8 cellular contexts compared by ENCODE assay signal in genomic region chr11:86064236-86064803, GRCh38. TPM values are rescaled to one million over a fixed set of nuclear protein-coding genes. Genes with fewer than 3 reads are reported as not detected.
DNase-seq lines count a peak whose midpoint lies in the region; ATAC-seq and TF ChIP-seq lines count a peak whose summit lies in the region.

No MANE protein-coding gene starts in this region.

- H3K27me3 ChIP-seq in foreskin keratinocyte (no peaks in the 10 kb centered on the region), thoracic aorta (replicated peaks; ENCODE audit: insufficient read depth) (no peaks in the 10 kb centered on the region), left lung (no peaks in the 10 kb centered on the region)

- H3K4me3 Mint-ChIP-seq in activated T-cell treated with anti-CD3 and anti-CD28 coated beads, Interleukin-2, amount 50 U/mL, for 24 hours: peak overlapping the region; percentile 95
- H3K4me3 Mint-ChIP-seq in activated T-helper 1 cell treated with anti-CD3 and anti-CD28 coated beads, Interleukin-12 subunit alpha, Interleukin-12 subunit beta, Interleukin-2, Interleukin-4 antibody, amounts not matched to agents 30 ng/mL and 10 ng/mL and 1 ng/mL, durations not matched to agents 14 hours and 24 hours and 36 hours: peak overlapping the region; percentile 76

- H3K36me3 Mint-ChIP-seq in activated T-cell treated with anti-CD3 and anti-CD28 coated beads, Interleukin-2, amount 50 U/mL, for 24 hours (ENCODE audit: low read depth): peaks cover 80% of the 10 kb centered on the region
- peaks cover 40% of the 10 kb centered on the region for H3K36me3 Mint-ChIP-seq in activated T-helper 1 cell treated with anti-CD3 and anti-CD28 coated beads, Interleukin-12 subunit alpha, Interleukin-12 subunit beta, Interleukin-2, Interleukin-4 antibody, amounts not matched to agents 30 ng/mL and 10 ng/mL and 1 ng/mL, durations not matched to agents 14 hours and 24 hours and 36 hours (ENCODE audit: low read depth)

- H3K36me3 ChIP-seq in thoracic aorta: no peaks in the 10 kb centered on the region
- H3K36me3 ChIP-seq in left lung: no peaks in the 10 kb centered on the region

- TF ChIP-seq CTCF in foreskin keratinocyte (conservative IDR thresholded peaks at IDR 0.05) (no peak), thoracic aorta (IDR thresholded peaks at IDR 0.05) (no peak), left lung (IDR thresholded peaks at IDR 0.05) (no peak)

- peaks cover 5% of the 10 kb centered on the region for H3K9me3 Mint-ChIP-seq in activated T-cell treated with anti-CD3 and anti-CD28 coated beads, Interleukin-2, amount 50 U/mL, for 24 hours
- no peaks in the 10 kb centered on the region for H3K9me3 Mint-ChIP-seq in activated T-helper 1 cell treated with anti-CD3 and anti-CD28 coated beads, Interleukin-12 subunit alpha, Interleukin-12 subunit beta, Interleukin-2, Interleukin-4 antibody, amounts not matched to agents 30 ng/mL and 10 ng/mL and 1 ng/mL, durations not matched to agents 14 hours and 24 hours and 36 hours

- H3K4me3 ChIP-seq in thoracic aorta (peak overlapping the region; percentile 81), left lung (peak overlapping the region in 1 of 2 donors; percentile 88)

- ATAC-seq in foreskin keratinocyte (peak; percentile 22), thoracic aorta (ENCODE audit: insufficient number of reproducible peaks, low FRiP score, low read depth) (no peak), left lung (no peak), HG03565 (IDR thresholded peaks at IDR 0.05; ENCODE audit: unreplicated experiment) (no peak)

- H3K4me1 ChIP-seq in foreskin keratinocyte (peaks cover 26% of the 10 kb centered on the region), thoracic aorta (ENCODE audit: control insufficient read depth in 1 of 2, low read depth in 2 of 2) (peaks cover 57 to 58% of the 10 kb centered on the region in 2 donors), left lung (peaks cover 34 to 72% of the 10 kb centered on the region in 2 donors)

- H3K27ac ChIP-seq in foreskin keratinocyte: peak overlapping the region; percentile 67
- H3K27ac ChIP-seq in thoracic aorta: peak overlapping the region in 1 of 2 donors; percentile 98
- peak overlapping the region in 1 of 2 donors; percentile 98 for H3K27ac ChIP-seq in left lung

- intact Hi-C loops in activated T-helper 1 cell treated with anti-CD3 and anti-CD28 coated beads, Interleukin-12 subunit alpha, Interleukin-12 subunit beta, Interleukin-2, Interleukin-4 antibody, amounts not matched to agents 30 ng/mL and 10 ng/mL and 1 ng/mL, durations not matched to agents 14 hours and 24 hours and 36 hours (cut with micrococcal nuclease): no loop called here
- intact Hi-C loops in left lung (cut with DNase I): no loop called here

- H3K27me3 Mint-ChIP-seq in activated T-cell treated with anti-CD3 and anti-CD28 coated beads, Interleukin-2, amount 50 U/mL, for 24 hours: no peaks in the 10 kb centered on the region
- H3K27me3 Mint-ChIP-seq in activated T-helper 1 cell treated with anti-CD3 and anti-CD28 coated beads, Interleukin-12 subunit alpha, Interleukin-12 subunit beta, Interleukin-2, Interleukin-4 antibody, amounts not matched to agents 30 ng/mL and 10 ng/mL and 1 ng/mL, durations not matched to agents 14 hours and 24 hours and 36 hours (ENCODE audit: insufficient read depth): no peaks in the 10 kb centered on the region

- no peak for DNase-seq in activated T-cell treated with anti-CD3 and anti-CD28 coated beads, Interleukin-2, amount 50 U/mL, for 24 hours
- no peak for DNase-seq in activated T-cell treated with anti-CD3 and anti-CD28 coated beads for 4 hours
- DNase-seq in activated T-helper 1 cell treated with anti-CD3 and anti-CD28 coated beads, Interleukin-12 subunit alpha, Interleukin-12 subunit beta, Interleukin-2, Interleukin-4 antibody, amounts not matched to agents 30 ng/mL and 10 ng/mL and 1 ng/mL, durations not matched to agents 14 hours and 24 hours and 36 hours (ENCODE audit: low spot score): no peak
- DNase-seq in foreskin keratinocyte: peak in 1 of 2 donors; percentile 56
- DNase-seq in thoracic aorta (ENCODE audit: low spot score): no peak
- DNase-seq in left lung: no peak
- no peak for DNase-seq in NCI-H526 (lab: John Stamatoyannopoulos, UW)

- H3K9me3 ChIP-seq in thoracic aorta: no peaks in the 10 kb centered on the region
- H3K9me3 ChIP-seq in left lung: no peaks in the 10 kb centered on the region

- H3K27ac Mint-ChIP-seq in activated T-cell treated with anti-CD3 and anti-CD28 coated beads, Interleukin-2, amount 50 U/mL, for 24 hours: peak overlapping the region; percentile 90
- H3K27ac Mint-ChIP-seq in activated T-helper 1 cell treated with anti-CD3 and anti-CD28 coated beads, Interleukin-12 subunit alpha, Interleukin-12 subunit beta, Interleukin-2, Interleukin-4 antibody, amounts not matched to agents 30 ng/mL and 10 ng/mL and 1 ng/mL, durations not matched to agents 14 hours and 24 hours and 36 hours: peak overlapping the region; percentile 42

- peaks cover 60% of the 10 kb centered on the region for H3K4me1 Mint-ChIP-seq in activated T-cell treated with anti-CD3 and anti-CD28 coated beads, Interleukin-2, amount 50 U/mL, for 24 hours (ENCODE audit: low read depth)
- H3K4me1 Mint-ChIP-seq in activated T-helper 1 cell treated with anti-CD3 and anti-CD28 coated beads, Interleukin-12 subunit alpha, Interleukin-12 subunit beta, Interleukin-2, Interleukin-4 antibody, amounts not matched to agents 30 ng/mL and 10 ng/mL and 1 ng/mL, durations not matched to agents 14 hours and 24 hours and 36 hours (ENCODE audit: low read depth): peaks cover 63% of the 10 kb centered on the region

RNA-seq across cellular contexts. Expression of gene PICALM, which starts 4.6 kb away (rescaled TPM):
- 174 and 177 TPM in 2 replicates for total RNA-seq in activated T-helper 1 cell treated with anti-CD3 and anti-CD28 coated beads, Interleukin-12 subunit alpha, Interleukin-12 subunit beta, Interleukin-2, Interleukin-4 antibody, amounts not matched to agents 30 ng/mL and 10 ng/mL and 1 ng/mL, durations not matched to agents 14 hours and 24 hours and 36 hours
- total RNA-seq in foreskin keratinocyte: 193 and 213 TPM in 2 replicates
- 60.7 and 63.3 TPM in 2 replicates for polyA plus RNA-seq in foreskin keratinocyte
- 100 to 1,000 TPM; 395 to 488 TPM for total RNA-seq in thoracic aorta
- 100 to 1,000 TPM; 159 to 216 TPM for total RNA-seq in left lung
